21 cellular contexts compared by ENCODE assay signal in genomic region chr4:85812776-85813175, GRCh38.
DNase-seq lines count a peak whose midpoint lies in the region; ATAC-seq and TF ChIP-seq lines count a peak whose summit lies in the region.
"Had no signal": no experiment of that assay in that cellular context is flagged by ENCODE, and none has a peak within 500 bp of the region (broad histone marks: within the 10 kb centered on the region; RNA-seq: fewer than 3 reads in every experiment).

No MANE protein-coding gene starts in this region.

- ATAC-seq in GM19438 (IDR thresholded peaks at IDR 0.05; ENCODE audit: low read depth, unreplicated experiment) (peak; percentile 68), GM23338 (no peak)
- ATAC-seq: activated CD8-positive, alpha-beta T cell treated with anti-CD3 and anti-CD28 coated beads, Interleukin-2, amount 10 ng/mL, durations not matched to agents 7 days and 5 days; activated T-cell treated with anti-CD3 and anti-CD28 coated beads, Interleukin-2, amount 50 U/mL, for 4 hours had no signal

- H3F3A ChIP-seq in GM23338 (replicated peaks; ENCODE audit: low read depth): no peaks in the 10 kb centered on the region

- H3K9me3 Mint-ChIP-seq in osteocyte (ENCODE audit: unreplicated experiment) (peaks cover 16% of the 10 kb centered on the region), GM23338 (no peaks in the 10 kb centered on the region)

- CTCF ChIA-PET in HEK293T (lab: Yijun Ruan, JAX): interaction anchor here (2.5 kb wide), 1 partner anchor 16 kb away, joined by 11 read pairs; no protein-coding TSS in a partner anchor

- no peak for TF ChIP-seq CTCF in choroid plexus epithelial cell (conservative IDR thresholded peaks at IDR 0.05; ENCODE audit: low read depth, low read length)
- no peak for TF ChIP-seq CTCF in osteocyte (IDR thresholded peaks at IDR 0.05)
- TF ChIP-seq CTCF in GM23338 (conservative IDR thresholded peaks at IDR 0.05; ENCODE audit: low read depth in 2 of 2): no peak

- H3K36me3 ChIP-seq in GM23338 (ENCODE audit: insufficient read depth): no peaks in the 10 kb centered on the region
- H3K36me3 ChIP-seq: colonic mucosa, lower lobe of right lung, right atrium auricular region, upper lobe of left lung had no signal

- H3K9me2 ChIP-seq in GM23338 (ENCODE audit: insufficient read depth): peaks cover 6% of the 10 kb centered on the region

- POLR2A ChIA-PET in HEK293T (lab: Yijun Ruan, JAX): no interaction called here

- H3K27ac Mint-ChIP-seq in osteocyte (ENCODE audit: unreplicated experiment) (peak overlapping the region; percentile 33), GM23338 (no peak overlapping the region)
- H3K27ac Mint-ChIP-seq: activated CD8-positive, alpha-beta T cell treated with anti-CD3 and anti-CD28 coated beads, Interleukin-2, amount 10 ng/mL, durations not matched to agents 7 days and 5 days had no signal

- H3K27ac ChIP-seq in GM23338 (ENCODE audit: low read depth): no peak overlapping the region
- H3K27ac ChIP-seq: colonic mucosa, KMS-11, lower lobe of right lung, right atrium auricular region, RWPE1, upper lobe of left lung had no signal

- H3K4me1 Mint-ChIP-seq in osteocyte (ENCODE audit: unreplicated experiment) (peaks cover 23% of the 10 kb centered on the region), GM23338 (peaks cover 12% of the 10 kb centered on the region)

- DNase-seq in LHCN-M2 (ENCODE audit: low read depth) (peak; percentile 48), choroid plexus epithelial cell (ENCODE audit: low read depth) (peak; percentile 57), osteocyte (ENCODE audit: extremely low spot score, unreplicated experiment) (no peak), HEK293T (ENCODE audit: extremely low spot score) (no peak), GM23338 (ENCODE audit: low spot score) (no peak)
- DNase-seq in activated CD4-positive, alpha-beta T cell treated with anti-CD3 and anti-CD28 coated beads for 1 hour: no peak
- DNase-seq: activated CD8-positive, alpha-beta T cell treated with anti-CD3 and anti-CD28 coated beads, Interleukin-2, amount 10 ng/mL, durations not matched to agents 7 days and 5 days; activated naive CD4-positive, alpha-beta T cell treated with anti-CD3 and anti-CD28 coated beads, Interleukin-2, amount 50 U/mL, for 16 hours; activated T-cell treated with anti-CD3 and anti-CD28 coated beads, Interleukin-2, amount 50 U/mL, for 4 hours; colonic mucosa; DND-41; lower lobe of right lung; NCI-H1930; NK-92 treated with Interleukin-12 subunit alpha and Interleukin-12 subunit beta, amount 100 ng/mL, for 24 hours; stimulated activated CD8-positive, alpha-beta memory T cell treated with anti-CD3 and anti-CD28 coated beads, Interleukin-4, amount 100 ng/mL, for 48 hours; T-helper 9 cell; upper lobe of left lung had no signal

- no peak overlapping the region for H3K4me3 Mint-ChIP-seq in osteocyte (ENCODE audit: unreplicated experiment)
- H3K4me3 Mint-ChIP-seq in GM23338: no peak overlapping the region
- H3K4me3 Mint-ChIP-seq: activated CD8-positive, alpha-beta T cell treated with anti-CD3 and anti-CD28 coated beads, Interleukin-2, amount 10 ng/mL, durations not matched to agents 7 days and 5 days; activated T-cell treated with anti-CD3 and anti-CD28 coated beads, Interleukin-2, amount 50 U/mL, for 4 hours had no signal

- no peak overlapping the region for H2AFZ ChIP-seq in GM23338

- H3K36me3 Mint-ChIP-seq in osteocyte (ENCODE audit: unreplicated experiment) (peaks cover 11% of the 10 kb centered on the region), GM23338 (ENCODE audit: low read depth) (no peaks in the 10 kb centered on the region)

- H3K4me1 ChIP-seq in GM23338 (ENCODE audit: insufficient read depth): peaks cover 20% of the 10 kb centered on the region
- H3K4me1 ChIP-seq: colonic mucosa, lower lobe of right lung had no signal

- H4K20me1 ChIP-seq in GM23338 (replicated peaks; ENCODE audit: insufficient read depth): no peaks in the 10 kb centered on the region

- no peaks in the 10 kb centered on the region for H3K79me2 ChIP-seq in GM23338 (replicated peaks; ENCODE audit: insufficient read depth)

- no peak overlapping the region for H3K4me2 ChIP-seq in GM23338
- H3K4me2 ChIP-seq: KMS-11 had no signal

- H3K4me3 ChIP-seq in choroid plexus epithelial cell (ENCODE audit: low read depth, low read length) (no peak overlapping the region), GM23338 (no peak overlapping the region)
- H3K4me3 ChIP-seq: colonic mucosa, lower lobe of right lung, right atrium auricular region, upper lobe of left lung had no signal

- no peaks in the 10 kb centered on the region for H3K27me3 ChIP-seq in GM23338 (ENCODE audit: insufficient read depth)
- H3K27me3 ChIP-seq: colonic mucosa, right atrium auricular region, upper lobe of left lung had no signal

- no peaks in the 10 kb centered on the region for H3K27me3 Mint-ChIP-seq in osteocyte (ENCODE audit: unreplicated experiment)
- no peaks in the 10 kb centered on the region for H3K27me3 Mint-ChIP-seq in GM23338 (ENCODE audit: insufficient read depth, low read depth, poor library complexity)

TF ChIP-seq in HEK293T, 16 proteins besides CTCF, POLR2A, EP300 and RAD21:
- TF ChIP-seq TARDBP (IDR thresholded peaks at IDR 0.05): no peak
- TF ChIP-seq PKNOX1 (IDR thresholded peaks at IDR 0.05): no peak
- no peak for TF ChIP-seq SUZ12 (IDR thresholded peaks at IDR 0.05)
- TF ChIP-seq BHLHE40 (IDR thresholded peaks at IDR 0.05; ENCODE audit: borderline replicate concordance): no peak
- no peak for TF ChIP-seq NFRKB (IDR thresholded peaks at IDR 0.05)
- TF ChIP-seq ELF4 (IDR thresholded peaks at IDR 0.05): no peak
- no peak for TF ChIP-seq FOXK2 (IDR thresholded peaks at IDR 0.05)
- no peak for TF ChIP-seq ARNT (IDR thresholded peaks at IDR 0.05)
- TF ChIP-seq HDGF (IDR thresholded peaks at IDR 0.05; ENCODE audit: borderline replicate concordance): no peak
- TF ChIP-seq SP1 (IDR thresholded peaks at IDR 0.05): no peak
TF ChIP-seq in HEK293T: peak in this region for 0.

TF ChIP-seq in GM23338, 12 proteins besides CTCF, POLR2A, EP300 and RAD21:
- TF ChIP-seq POLR2AphosphoS5 (IDR thresholded peaks at IDR 0.05; ENCODE audit: low read depth) (no peak), EZH2 (IDR thresholded peaks at IDR 0.05; ENCODE audit: low read depth, unreplicated experiment) (no peak), CREB1 (CRISPR knock-in tag; IDR thresholded peaks at IDR 0.05; ENCODE audit: low read depth) (no peak), ZNF114 (CRISPR knock-in tag; IDR thresholded peaks at IDR 0.05) (no peak), STAT1 (IDR thresholded peaks at IDR 0.05; ENCODE audit: unreplicated experiment) (no peak), REST (IDR thresholded peaks at IDR 0.05; ENCODE audit: unreplicated experiment) (no peak), EZH2phosphoT487 (IDR thresholded peaks at IDR 0.05; ENCODE audit: unreplicated experiment) (no peak), JUNB (IDR thresholded peaks at IDR 0.05; ENCODE audit: unreplicated experiment) (no peak), NANOG (IDR thresholded peaks at IDR 0.05; ENCODE audit: borderline replicate concordance) (no peak), ETS1 (IDR thresholded peaks at IDR 0.05) (no peak)

Comparison
In these comparisons a context has a peak if more than half of its experiments do, and no peak if none do; other contexts are left out.
1. DNase-seq: peak in LHCN-M2 (single experiment) and choroid plexus epithelial cell (single experiment); none in osteocyte (single experiment), activated CD4-positive, alpha-beta T cell treated with anti-CD3 and anti-CD28 coated beads for 1 hour (single experiment), HEK293T (single experiment) and GM23338 (single experiment).